ENCODE assay signal across 8 cellular contexts in the genomic region with DNA sequence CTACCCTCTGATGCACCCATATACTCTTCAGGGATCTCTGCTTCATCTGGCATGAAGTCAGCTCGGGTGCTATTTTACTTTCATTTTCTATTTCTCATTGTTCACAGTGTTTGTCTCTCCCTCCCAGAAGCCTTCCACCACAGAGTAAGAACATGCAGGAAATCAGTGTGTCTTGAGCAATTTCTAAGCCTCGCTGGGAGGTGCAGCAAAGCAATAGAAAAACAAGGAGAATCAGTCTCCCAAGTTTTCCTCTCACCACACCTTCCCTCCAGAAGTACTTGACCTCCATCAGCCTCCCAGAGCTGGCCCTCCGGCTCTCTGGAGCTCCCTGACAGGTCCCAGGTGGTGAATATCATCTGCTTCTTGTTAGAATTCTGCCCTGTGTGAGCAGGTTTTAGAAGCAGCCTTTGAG.
DNase-seq lines count a peak whose midpoint lies in the region; ATAC-seq lines count a peak whose summit lies in the region.

No MANE protein-coding gene starts in this region.

- H3K36me3 ChIP-seq in SJCRH30 = no peaks in the 10 kb centered on the region
- H3K36me3 ChIP-seq in naive thymus-derived CD4-positive, alpha-beta T cell (ENCODE audit: control insufficient read depth in 2 of 3, insufficient read depth in 3 of 3, low read length in 3 of 3) = no peaks in the 10 kb centered on the region

- H3K4me3 ChIP-seq in GM08714 (ENCODE audit: low read length) (peak overlapping the region; percentile 43; the same call in 1 of the 2 replicates), SJCRH30 (peak overlapping the region; percentile 54)
- H3K4me3 ChIP-seq in naive thymus-derived CD4-positive, alpha-beta T cell (ENCODE audit: low read length) = peak overlapping the region; percentile 49

- peaks cover 0 to 18% (median 5%) of the 10 kb centered on the region in 11 donors for H3K9me3 Mint-ChIP-seq in naive thymus-derived CD4-positive, alpha-beta T cell

- H3K36me3 Mint-ChIP-seq in naive thymus-derived CD4-positive, alpha-beta T cell = peaks cover 0 to 9% (median 4%) of the 10 kb centered on the region in 5 donors

- peak overlapping the region; percentile 78 to 92 (median 88) for H3K4me3 Mint-ChIP-seq in naive thymus-derived CD4-positive, alpha-beta T cell

- POLR2A ChIA-PET in naive thymus-derived CD4-positive, alpha-beta T cell (lab: Charles Lee) = no interaction called here

- H3K27me3 Mint-ChIP-seq in naive thymus-derived CD4-positive, alpha-beta T cell = peaks cover 5 to 20% (median 7%) of the 10 kb centered on the region in 5 donors

- peak; percentile 99 for ATAC-seq in GM21447 (IDR thresholded peaks at IDR 0.05; ENCODE audit: unreplicated experiment)
- ATAC-seq in naive thymus-derived CD4-positive, alpha-beta T cell = peak; percentile 67

- peaks cover 13 to 23% (median 19%) of the 10 kb centered on the region in 7 donors for H3K4me1 Mint-ChIP-seq in naive thymus-derived CD4-positive, alpha-beta T cell

- no peaks in the 10 kb centered on the region for H3K27me3 ChIP-seq in SJCRH30
- no peaks in the 10 kb centered on the region for H3K27me3 ChIP-seq in naive thymus-derived CD4-positive, alpha-beta T cell (ENCODE audit: control insufficient read depth in 2 of 2, insufficient read depth in 2 of 2, low read length in 2 of 2)

- DNase-seq in HPDE6-E6E7 (ENCODE audit: extremely low spot score) = peak; percentile 69
- DNase-seq in SJCRH30 = peak; percentile 5 to 46
- DNase-seq in dermis blood vessel endothelial cell = peak; percentile 64
- peak in 7 of 9 donors; percentile 7 to 51 (median 35) for DNase-seq in naive thymus-derived CD4-positive, alpha-beta T cell
- DNase-seq in NCI-H128 (lab: John Stamatoyannopoulos, UW; ENCODE audit: unreplicated experiment) = no peak
- DNase-seq in NCI-H187 treated with DMSO at 0.1 percent for 48 hours (lab: John Stamatoyannopoulos, UW) = no peak

- H3K27ac ChIP-seq in SJCRH30 = peak overlapping the region; percentile 24
- H3K27ac ChIP-seq in naive thymus-derived CD4-positive, alpha-beta T cell (ENCODE audit: low read depth, low read length) = peak overlapping the region; percentile 56

- peaks cover 3% of the 10 kb centered on the region; the same call in 1 of the 2 replicates for H3K9me3 ChIP-seq in SJCRH30 (replicated peaks)
- no peaks in the 10 kb centered on the region for H3K9me3 ChIP-seq in naive thymus-derived CD4-positive, alpha-beta T cell (ENCODE audit: control insufficient read depth in 2 of 3, low read length in 3 of 3)

- CTCF ChIA-PET in naive thymus-derived CD4-positive, alpha-beta T cell (lab: Charles Lee) = no interaction called here

- H3K27ac Mint-ChIP-seq in naive thymus-derived CD4-positive, alpha-beta T cell = peak overlapping the region; percentile 85 to 96 (median 92)

- H3K4me1 ChIP-seq in SJCRH30 = 0 out of 2 replicates have a peak, but pooled peaks cover 5% of the 10 kb centered on the region
- H3K4me1 ChIP-seq in naive thymus-derived CD4-positive, alpha-beta T cell (ENCODE audit: control insufficient read depth in 2 of 2, insufficient read depth in 2 of 2, low read length in 2 of 2) = peaks cover 3 to 6% of the 10 kb centered on the region in 2 donors

- intact Hi-C loops in naive thymus-derived CD4-positive, alpha-beta T cell (cut with micrococcal nuclease) = no loop called here

Comparison
In these comparisons a context has a peak if more than half of its experiments do, and no peak if none do; other contexts are left out.
1. DNase-seq: peak in HPDE6-E6E7 (single experiment), SJCRH30 (2 of 2), dermis blood vessel endothelial cell (single experiment) and naive thymus-derived CD4-positive, alpha-beta T cell (7 of 9); none in NCI-H128 (single experiment) and NCI-H187 treated with DMSO at 0.1 percent for 48 hours (single experiment).
2. Peak in every context shown above with its lines, with median percentiles within 50 percentile points of each other: H3K4me3 ChIP-seq.